Comparison of ENCODE assay signal across 7 cellular contexts in genomic region chr2:51006641-51007040, GRCh38. TPM values are rescaled to one million over a fixed set of nuclear protein-coding genes. Genes with fewer than 3 reads are reported as not detected.
"Had no signal": no experiment of that assay in that cellular context is flagged by ENCODE, and none has a peak within 500 bp of the region (broad histone marks: within the 10 kb centered on the region; RNA-seq: fewer than 3 reads in every experiment).

No MANE protein-coding gene starts in this region.

- H3K9me3 ChIP-seq: HAP-1 had no signal

- H3K4me3 Mint-ChIP-seq: HFFc6 had no signal

- H3K4me3 ChIP-seq: GM23248, HAP-1, K562 had no signal

- H3K36me3 ChIP-seq: HAP-1 had no signal

- H3K27ac ChIP-seq: GM23248 had no signal

- H3K9ac ChIP-seq: GM23248 had no signal

- H2AFZ ChIP-seq: GM23248 had no signal

- DNase-seq: GM23248, HFFc6, KG1 had no signal

- H3K27ac Mint-ChIP-seq: HFFc6 had no signal

- ATAC-seq: HCT116, K562 had no signal

RNA-seq across cellular contexts. Expression of gene NRXN1, which starts 25.3 kb away (rescaled TPM):
- total RNA-seq: GM23248, HFFc6, HT-29, K562 had no signal
- polyA plus RNA-seq: GM23248, K562 had no signal
